In the genomic region with DNA sequence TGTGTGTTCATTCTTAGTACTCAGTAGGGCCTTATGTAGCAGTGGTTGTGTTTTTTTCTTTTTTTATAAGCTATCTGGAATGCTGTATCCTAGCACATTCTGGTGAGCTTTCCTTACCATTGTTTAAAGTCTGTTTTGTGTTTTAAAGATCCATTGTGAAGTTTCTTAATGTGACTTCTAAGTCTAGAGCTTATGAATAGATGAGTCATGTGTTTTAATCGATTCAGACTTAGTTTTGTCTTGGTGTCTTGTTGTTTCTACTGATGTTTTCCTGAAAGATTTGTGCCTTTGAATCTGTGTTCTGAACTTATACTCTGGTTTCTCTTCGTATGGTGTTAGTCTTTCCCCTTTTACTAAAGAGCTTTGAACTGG, we compare ENCODE assay signal across 12 cellular contexts. TPM values are rescaled to one million over a fixed set of nuclear protein-coding genes. Genes with fewer than 3 reads are reported as not detected.
DNase-seq lines count a peak whose midpoint lies in the region; ATAC-seq and TF ChIP-seq lines count a peak whose summit lies in the region.
"Had no signal": no experiment of that assay in that cellular context is flagged by ENCODE, and none has a peak within 500 bp of the region (broad histone marks: within the 10 kb centered on the region; RNA-seq: fewer than 3 reads in every experiment).

No MANE protein-coding gene starts in this region.

- H3K4me3 ChIP-seq in cardiac muscle cell (no peak overlapping the region), hepatocyte (no peak overlapping the region), tibial artery (no peak overlapping the region)
- H3K4me3 ChIP-seq: K562 had no signal

- peak overlapping the region; percentile 2 for H3K4me2 ChIP-seq in hepatocyte

- no peak for DNase-seq in cardiac muscle cell (ENCODE audit: low read depth in 1 of 2, low spot score in 1 of 2)
- DNase-seq in Right ventricle myocardium inferior (ENCODE audit: missing footprints), result no peak
- no peak for DNase-seq in hepatocyte (ENCODE audit: low spot score)
- DNase-seq in tibial artery, result no peak
- no peak for DNase-seq in GM10266 (ENCODE audit: extremely low spot score)
- no peak for DNase-seq in SK-N-DZ (ENCODE audit: low spot score)
- DNase-seq: HCEC 1CT had no signal

- H3K27ac Mint-ChIP-seq in activated T-helper 17 cell treated with anti-CD3 and anti-CD28 coated beads, Interleukin-2, amount 50 U/mL, for 72 hours, result peak overlapping the region; percentile 84

- no peaks in the 10 kb centered on the region for H3K9me2 ChIP-seq in hepatocyte (replicated peaks; ENCODE audit: insufficient read depth)

- ATAC-seq in Right ventricle myocardium inferior (no peak), GM21390 (IDR thresholded peaks at IDR 0.05; ENCODE audit: unreplicated experiment) (no peak)
- ATAC-seq in activated T-helper 17 cell treated with anti-CD3 and anti-CD28 coated beads, Interleukin-2, amount 50 U/mL, for 72 hours (replicated peaks), result peak; percentile 11
- ATAC-seq: K562 had no signal

- H3K36me3 ChIP-seq in cardiac muscle cell (no peaks in the 10 kb centered on the region), hepatocyte (replicated peaks; ENCODE audit: insufficient read depth, low read depth) (no peaks in the 10 kb centered on the region), tibial artery (no peaks in the 10 kb centered on the region)
- H3K36me3 ChIP-seq: neutrophil had no signal

- H3K27ac ChIP-seq in cardiac muscle cell (peak overlapping the region; percentile 71), hepatocyte (peak overlapping the region; percentile 46), tibial artery (peak overlapping the region; percentile 39 to 55)
- H3K27ac ChIP-seq: neutrophil had no signal

- H3K4me1 Mint-ChIP-seq in activated T-helper 17 cell treated with anti-CD3 and anti-CD28 coated beads, Interleukin-2, amount 50 U/mL, for 72 hours, result peaks cover 49% of the 10 kb centered on the region

- peaks cover 100% of the 10 kb centered on the region for H3K79me2 ChIP-seq in hepatocyte

- H3K27me3 Mint-ChIP-seq in activated T-helper 17 cell treated with anti-CD3 and anti-CD28 coated beads, Interleukin-2, amount 50 U/mL, for 72 hours, result no peaks in the 10 kb centered on the region

- H3K4me1 ChIP-seq in cardiac muscle cell (ENCODE audit: low read depth) (peaks cover 30% of the 10 kb centered on the region), hepatocyte (ENCODE audit: insufficient read depth) (peaks cover 32% of the 10 kb centered on the region), tibial artery (peaks cover 0 to 76% (median 50%) of the 10 kb centered on the region in 4 donors)

- H3K9me3 ChIP-seq in cardiac muscle cell (ENCODE audit: low read depth) (no peaks in the 10 kb centered on the region), hepatocyte (ENCODE audit: low read depth) (no peaks in the 10 kb centered on the region), tibial artery (no peaks in the 10 kb centered on the region)
- H3K9me3 ChIP-seq: neutrophil had no signal

- H2AFZ ChIP-seq in hepatocyte, result no peak overlapping the region

- peaks cover 5% of the 10 kb centered on the region for H3K36me3 Mint-ChIP-seq in activated T-helper 17 cell treated with anti-CD3 and anti-CD28 coated beads, Interleukin-2, amount 50 U/mL, for 72 hours (ENCODE audit: low read depth)
- H3K36me3 Mint-ChIP-seq: CD14-positive monocyte had no signal

- peak overlapping the region; percentile 63 for H3K4me3 Mint-ChIP-seq in activated T-helper 17 cell treated with anti-CD3 and anti-CD28 coated beads, Interleukin-2, amount 50 U/mL, for 72 hours
- H3K4me3 Mint-ChIP-seq: CD14-positive monocyte had no signal

- H3K27me3 ChIP-seq in cardiac muscle cell (no peaks in the 10 kb centered on the region), hepatocyte (no peaks in the 10 kb centered on the region), tibial artery (no peaks in the 10 kb centered on the region)
- H3K27me3 ChIP-seq: neutrophil had no signal

- no peaks in the 10 kb centered on the region for H3K9me3 Mint-ChIP-seq in activated T-helper 17 cell treated with anti-CD3 and anti-CD28 coated beads, Interleukin-2, amount 50 U/mL, for 72 hours

- TF ChIP-seq CTCF in cardiac muscle cell (IDR thresholded peaks at IDR 0.05; ENCODE audit: low read depth, low read length), result no peak
- no peak for TF ChIP-seq CTCF in hepatocyte (IDR thresholded peaks at IDR 0.05; ENCODE audit: poor library complexity)
- TF ChIP-seq CTCF in tibial artery (IDR thresholded peaks at IDR 0.05), result no peak
- no peak for TF ChIP-seq CTCF in GM10266 (IDR thresholded peaks at IDR 0.05; ENCODE audit: control insufficient read depth, insufficient read depth, low read depth, missing control alignments)

- WGBS in hepatocyte (ENCODE audit: low lambda C conversion rate, missing lambda C conversion rate), result 20% methylated on average over 2 of the region's 2 CpGs

- peaks cover 61% of the 10 kb centered on the region for H4K20me1 ChIP-seq in hepatocyte (ENCODE audit: insufficient read depth, poor library complexity, severe bottlenecking)

- intact Hi-C loops in Right ventricle myocardium inferior (cut with DNase I) (loop anchor here (5.0 kb wide), 1 partner anchor 37 kb away; no protein-coding TSS in a partner anchor), tibial artery (cut with DNase I; ENCODE audit: low total_unique reads) (no loop called here)

RNA-seq across cellular contexts. Expression of a gene that starts 24.5 kb away (rescaled TPM):
- total RNA-seq in cardiac muscle cell, result 72.5 and 108 TPM in 2 replicates
- polyA plus RNA-seq in cardiac muscle cell, result 53.1 and 86.9 TPM in 2 replicates
- total RNA-seq in Right ventricle myocardium inferior, result 292 TPM
- total RNA-seq in activated T-helper 17 cell treated with anti-CD3 and anti-CD28 coated beads, Interleukin-2, amount 50 U/mL, for 72 hours, result 100 to 1,000 TPM in 1 of 2 donors, 10 to 100 TPM in 1; 95.9 to 152 TPM
- 80.9 and 82.8 TPM in 2 replicates for total RNA-seq in hepatocyte
- polyA plus RNA-seq in hepatocyte, result 55.6 and 61.0 TPM in 2 replicates
- 8.3 and 8.5 TPM in 2 replicates for polyA plus RNA-seq in SK-N-DZ (2014; cell fraction: cytosol; rRNA removed)
- 8.4 and 11.5 TPM in 2 replicates for polyA plus RNA-seq in SK-N-DZ (2014; cell fraction: nucleus; rRNA removed)
